ENCODE assay signal across 17 cellular contexts in the genomic region with DNA sequence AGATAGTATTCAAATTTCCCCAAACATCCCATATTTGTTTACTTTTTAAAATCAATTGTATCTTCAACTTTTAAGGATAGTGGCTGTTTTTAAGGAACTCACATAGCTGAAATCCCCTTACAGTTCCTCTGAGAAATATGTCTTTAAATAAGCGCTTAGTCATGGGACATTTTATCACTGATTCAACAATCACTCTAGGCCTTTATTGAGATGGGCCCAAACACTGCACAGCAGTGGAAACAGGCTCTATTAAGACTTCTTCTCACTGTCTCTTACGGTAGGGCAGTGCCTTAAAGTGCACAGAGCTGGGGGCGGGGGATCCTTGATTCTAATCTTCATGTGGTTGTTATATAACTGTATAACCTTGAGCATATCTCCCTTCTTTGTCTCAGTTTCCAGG. TPM values are rescaled to one million over a fixed set of nuclear protein-coding genes. Genes with fewer than 3 reads are reported as not detected.
A peak's percentile ranks its signal among the peaks of the same experiment; 100 is the strongest.
DNase-seq lines count a peak whose midpoint lies in the region; ATAC-seq and TF ChIP-seq lines count a peak whose summit lies in the region.
"Had no signal": no experiment of that assay in that cellular context is flagged by ENCODE, and none has a peak within 500 bp of the region (broad histone marks: within the 10 kb centered on the region; RNA-seq: fewer than 3 reads in every experiment).

No MANE protein-coding gene starts in this region.

- no peak overlapping the region for H4K8ac ChIP-seq in mesenchymal stem cell (ENCODE audit: low read length)

- no peak overlapping the region for H2AK5ac ChIP-seq in mesenchymal stem cell (ENCODE audit: low read length, severe bottlenecking)

- WGBS in mesenchymal stem cell: 75% methylated on average over 2 of the region's 3 CpGs

- ATAC-seq in CD4-positive, alpha-beta T cell (ENCODE audit: poor library complexity): no peak
- ATAC-seq: lower lobe of right lung; stimulated activated naive CD8-positive, alpha-beta T cell treated with anti-CD3 and anti-CD28 coated beads, Interleukin-15, amount 100 ng/mL, for 72 hours had no signal

- H3K4ac ChIP-seq in mesenchymal stem cell (ENCODE audit: low read depth in 1 of 2, low read length in 2 of 2): no peak overlapping the region

- peaks cover 8% of the 10 kb centered on the region for H3K4me1 Mint-ChIP-seq in CD4-positive, alpha-beta T cell (ENCODE audit: low read depth)
- H3K4me1 Mint-ChIP-seq: central memory CD8-positive, alpha-beta T cell had no signal

- no peaks in the 10 kb centered on the region for H3K79me1 ChIP-seq in mesenchymal stem cell (replicated peaks; ENCODE audit: low read length, poor library complexity, severe bottlenecking)

- H3K4me3 Mint-ChIP-seq in CD4-positive, alpha-beta T cell: peak overlapping the region; percentile 46
- H3K4me3 Mint-ChIP-seq: central memory CD8-positive, alpha-beta T cell; neural crest cell; stimulated activated naive CD8-positive, alpha-beta T cell treated with anti-CD3 and anti-CD28 coated beads, Interleukin-15, amount 100 ng/mL, for 72 hours had no signal

- no peak overlapping the region for H2BK5ac ChIP-seq in mesenchymal stem cell (ENCODE audit: low read depth, low read length, poor library complexity, severe bottlenecking)

- no peaks in the 10 kb centered on the region for H3K9me3 ChIP-seq in CD4-positive, alpha-beta T cell (ENCODE audit: control insufficient read depth, low read length)
- H3K9me3 ChIP-seq in WERI-Rb-1 (ENCODE audit: severe bottlenecking): no peaks in the 10 kb centered on the region
- no peaks in the 10 kb centered on the region for H3K9me3 ChIP-seq in mesenchymal stem cell (ENCODE audit: control insufficient read depth, low read length)
- H3K9me3 ChIP-seq: lower lobe of right lung, sigmoid colon had no signal

- H3K4me2 ChIP-seq in mesenchymal stem cell (ENCODE audit: low read length, poor library complexity, severe bottlenecking): no peak overlapping the region

- no peaks in the 10 kb centered on the region for H3K27me3 ChIP-seq in CD4-positive, alpha-beta T cell (ENCODE audit: control insufficient read depth, insufficient read depth, low read length)
- no peaks in the 10 kb centered on the region for H3K27me3 ChIP-seq in WERI-Rb-1 (ENCODE audit: insufficient read depth, low read depth, severe bottlenecking)
- H3K27me3 ChIP-seq in mesenchymal stem cell (ENCODE audit: control insufficient read depth in 1 of 2, insufficient read depth in 1 of 2, low read length in 2 of 2): no peaks in the 10 kb centered on the region
- H3K27me3 ChIP-seq: sigmoid colon had no signal

- no peaks in the 10 kb centered on the region for H3K27me3 Mint-ChIP-seq in CD4-positive, alpha-beta T cell
- H3K27me3 Mint-ChIP-seq: central memory CD8-positive, alpha-beta T cell had no signal

- H3K4me3 ChIP-seq in WERI-Rb-1 (ENCODE audit: low read depth, low read length): no peak overlapping the region
- H3K4me3 ChIP-seq in mesenchymal stem cell (ENCODE audit: insufficient read depth in 1 of 2, low read depth in 1 of 2, low read length in 2 of 2): no peak overlapping the region
- H3K4me3 ChIP-seq: lower lobe of right lung, sigmoid colon had no signal

- no peak overlapping the region for H3K14ac ChIP-seq in mesenchymal stem cell (ENCODE audit: low read length in 2 of 2)

- H3K18ac ChIP-seq in mesenchymal stem cell (ENCODE audit: low read depth in 1 of 2, low read length in 2 of 2): peak overlapping the region; percentile 54 to 73

- H2BK120ac ChIP-seq in mesenchymal stem cell (ENCODE audit: low read depth, low read length): no peak overlapping the region

- H2AFZ ChIP-seq in mesenchymal stem cell (ENCODE audit: low read depth, low read length): no peak overlapping the region

- H3K27ac ChIP-seq in CD4-positive, alpha-beta T cell (ENCODE audit: low read depth, low read length): no peak overlapping the region
- peak overlapping the region; percentile 86 for H3K27ac ChIP-seq in WERI-Rb-1
- H3K27ac ChIP-seq in mesenchymal stem cell (ENCODE audit: low read length, poor library complexity, severe bottlenecking): no peak overlapping the region
- H3K27ac ChIP-seq in caudate nucleus (ENCODE audit: low read depth, low read length): no peak overlapping the region
- H3K27ac ChIP-seq: epithelial cell of prostate, lower lobe of right lung, RWPE1, sigmoid colon had no signal

- H3K9ac ChIP-seq in mesenchymal stem cell (ENCODE audit: low read length): peak overlapping the region; percentile 65

- H3K23ac ChIP-seq in mesenchymal stem cell (ENCODE audit: low read length in 2 of 2): no peak overlapping the region

- TF ChIP-seq CTCF in CD4-positive, alpha-beta T cell (IDR thresholded peaks at IDR 0.05): no peak
- TF ChIP-seq CTCF in WERI-Rb-1 (IDR thresholded peaks at IDR 0.05; ENCODE audit: low read depth, low read length): no peak

- in situ Hi-C loops in KBM-7 (cut with MboI; ENCODE audit: low pct_unique_long_range_greater_than_20kb, low sequenced_read_pairs): no loop called here

- no peak overlapping the region for H4K91ac ChIP-seq in mesenchymal stem cell (ENCODE audit: low read length)

- CTCF ChIA-PET in CD4-positive, alpha-beta T cell (lab: Charles Lee): interaction anchor here (0.7 to 1.0 kb wide), 2 partner anchors 8 to 342 kb away, joined by 3 to 4 read pairs; a partner anchor contains a TSS

- peak overlapping the region in 1 of 2 experiments; percentile 42 for H2BK12ac ChIP-seq in mesenchymal stem cell (ENCODE audit: low read length in 2 of 2)

- POLR2A ChIA-PET in CD4-positive, alpha-beta T cell (lab: Charles Lee): interaction anchor here (1.2 to 1.5 kb wide), 2 partner anchors 38 to 58 kb away, joined by 4 read pairs; no protein-coding TSS in a partner anchor

- DNase-seq in CD4-positive, alpha-beta T cell: no peak
- peak; percentile 47 for DNase-seq in KBM-7
- DNase-seq in WERI-Rb-1: peak; percentile 42
- DNase-seq in mesenchymal stem cell: peak; percentile 18
- no peak for DNase-seq in activated T-cell treated with anti-CD3 and anti-CD28 coated beads, Interleukin-2, amount 50 U/mL, for 1 hour
- no peak for DNase-seq in caudate nucleus (lab: John Stamatoyannopoulos, UW)
- DNase-seq in dermis blood vessel endothelial cell: no peak
- DNase-seq: activated CD8-positive, alpha-beta memory T cell treated with anti-CD3 and anti-CD28 coated beads for 24 hours; activated naive CD4-positive, alpha-beta T cell; lower lobe of right lung; sigmoid colon; stimulated activated naive CD8-positive, alpha-beta T cell treated with anti-CD3 and anti-CD28 coated beads, Interleukin-15, amount 100 ng/mL, for 72 hours; T-helper 9 cell had no signal

- peak overlapping the region; percentile 48 for H2BK15ac ChIP-seq in mesenchymal stem cell (ENCODE audit: low read depth, poor library complexity, severe bottlenecking)

- no peaks in the 10 kb centered on the region for H3K36me3 Mint-ChIP-seq in CD4-positive, alpha-beta T cell (ENCODE audit: low read depth)

- peaks cover 19% of the 10 kb centered on the region for H3K4me1 ChIP-seq in mesenchymal stem cell (ENCODE audit: control insufficient read depth, insufficient read depth, low read depth, low read length)

- no peaks in the 10 kb centered on the region for H3K36me3 ChIP-seq in WERI-Rb-1
- peaks cover 0 to 5% of the 10 kb centered on the region in 2 experiments for H3K36me3 ChIP-seq in mesenchymal stem cell (ENCODE audit: control insufficient read depth in 1 of 2, insufficient read depth in 2 of 2, low read depth in 1 of 2, low read length in 2 of 2)
- H3K36me3 ChIP-seq: lower lobe of right lung, sigmoid colon had no signal

- H3K27ac Mint-ChIP-seq in CD4-positive, alpha-beta T cell: no peak overlapping the region
- H3K27ac Mint-ChIP-seq: stimulated activated naive CD8-positive, alpha-beta T cell treated with anti-CD3 and anti-CD28 coated beads, Interleukin-15, amount 100 ng/mL, for 72 hours had no signal

- H3K9me3 Mint-ChIP-seq in CD4-positive, alpha-beta T cell: no peaks in the 10 kb centered on the region
- H3K9me3 Mint-ChIP-seq: central memory CD8-positive, alpha-beta T cell; neural crest cell; stimulated activated naive CD8-positive, alpha-beta T cell treated with anti-CD3 and anti-CD28 coated beads, Interleukin-15, amount 100 ng/mL, for 72 hours had no signal

- intact Hi-C loops in CD4-positive, alpha-beta T cell (cut with DNase I, micrococcal nuclease): no loop called here

RNA-seq across cellular contexts. Expression of a gene that starts 59.8 kb away (rescaled TPM):
- total RNA-seq in CD4-positive, alpha-beta T cell: 10 to 100 TPM; 56.5 to 60.0 TPM
- 12.3 TPM for polyA plus RNA-seq in mesenchymal stem cell (2013, experiment 1 of 2)
- polyA plus RNA-seq in mesenchymal stem cell (2013, experiment 2 of 2): 11.2 TPM
- total RNA-seq in dermis blood vessel endothelial cell: 20.6 and 28.9 TPM in 2 replicates

Comparison
In these comparisons a context has a peak if more than half of its experiments do, and no peak if none do; other contexts are left out.
1. DNase-seq: peak in KBM-7 (single experiment), WERI-Rb-1 (single experiment) and mesenchymal stem cell (single experiment); none in CD4-positive, alpha-beta T cell (0 of 10), activated T-cell treated with anti-CD3 and anti-CD28 coated beads, Interleukin-2, amount 50 U/mL, for 1 hour (single experiment), caudate nucleus (0 of 61) and dermis blood vessel endothelial cell (single experiment).